Comparison of ENCODE assay signal across 20 cellular contexts in genomic region chr13:77902319-77902963, GRCh38. TPM values are rescaled to one million over a fixed set of nuclear protein-coding genes. Genes with fewer than 3 reads are reported as not detected.
"Had no signal": no experiment of that assay in that cellular context is flagged by ENCODE, and none has a peak within 500 bp of the region (broad histone marks: within the 10 kb centered on the region; RNA-seq: fewer than 3 reads in every experiment).

No MANE protein-coding gene starts in this region.

- H3K4me3 Mint-ChIP-seq: dendritic cell treated with granulocyte-macrophage colony-stimulating factor and Interleukin-4, amounts not matched to agents 40 ng/mL and 50 ng/mL, for 4 days; effector memory CD8-positive, alpha-beta T cell; immature natural killer cell; naive thymus-derived CD4-positive, alpha-beta T cell; nephron progenitor cell had no signal

- H3K27me3 ChIP-seq: esophagus squamous epithelium, stomach, transverse colon had no signal

- H3K36me3 Mint-ChIP-seq: immature natural killer cell had no signal

- H3K27ac ChIP-seq: esophagus squamous epithelium, skin epidermis, stomach, thoracic aorta, transverse colon had no signal

- H3K9me3 ChIP-seq: transverse colon had no signal

- H3K4me1 Mint-ChIP-seq: immature natural killer cell, nephron progenitor cell had no signal

- H3K27ac Mint-ChIP-seq: dendritic cell treated with granulocyte-macrophage colony-stimulating factor and Interleukin-4, amounts not matched to agents 40 ng/mL and 50 ng/mL, for 4 days; effector memory CD8-positive, alpha-beta T cell; immature natural killer cell; naive thymus-derived CD4-positive, alpha-beta T cell; nephron progenitor cell had no signal

- H3K4me1 ChIP-seq: stomach, transverse colon had no signal

- H3K4me3 ChIP-seq: esophagus squamous epithelium, skin epidermis, stomach, thoracic aorta, transverse colon had no signal

- DNase-seq: effector memory CD8-positive, alpha-beta T cell; esophagus squamous epithelium; foreskin fibroblast; immature natural killer cell; left cardiac atrium; left ventricle myocardium superior; naive thymus-derived CD4-positive, alpha-beta T cell; nephron progenitor cell; posterior cingulate gyrus; stimulated activated CD4-positive, alpha-beta T cell treated with anti-CD3 and anti-CD28 coated beads, Interleukin-2, amount 100 ng/mL, for 24 hours; stimulated activated CD4-positive, alpha-beta T cell treated with anti-CD3 and anti-CD28 coated beads, Interleukin-4, amount 100 ng/mL, for 4 hours; stimulated activated naive CD4-positive, alpha-beta T cell; stomach; substantia nigra; transverse colon had no signal

- H3K36me3 ChIP-seq: thoracic aorta, transverse colon had no signal

- H3K27me3 Mint-ChIP-seq: dendritic cell treated with granulocyte-macrophage colony-stimulating factor and Interleukin-4, amounts not matched to agents 40 ng/mL and 50 ng/mL, for 4 days had no signal

- ATAC-seq: effector memory CD8-positive, alpha-beta T cell; left cardiac atrium; left ventricle myocardium superior; naive thymus-derived CD4-positive, alpha-beta T cell; sciatic nerve had no signal

RNA-seq across cellular contexts. Expression of gene EDNRB, which starts 16.2 kb away (rescaled TPM):
- total RNA-seq: osteocyte had no signal
- polyA plus RNA-seq: immature natural killer cell; naive thymus-derived CD4-positive, alpha-beta T cell had no signal
